9 cellular contexts compared by ENCODE assay signal in genomic region chr19:18660051-18660910, GRCh38. TPM values are rescaled to one million over a fixed set of nuclear protein-coding genes. Genes with fewer than 3 reads are reported as not detected.
DNase-seq lines count a peak whose midpoint lies in the region.
"Had no signal": no experiment of that assay in that cellular context is flagged by ENCODE, and none has a peak within 500 bp of the region (broad histone marks: within the 10 kb centered on the region; RNA-seq: fewer than 3 reads in every experiment).

No MANE protein-coding gene starts in this region.

- DNase-seq in NCI-H460 (ENCODE audit: extremely low read depth, low read depth) = peak; percentile 69
- peak; percentile 67 for DNase-seq in fibroblast of gingiva (ENCODE audit: low read depth)
- DNase-seq in kidney glomerular epithelial cell (lab: John Stamatoyannopoulos, UW) = no peak
- DNase-seq in NOMO-1 (lab: John Stamatoyannopoulos, UW; ENCODE audit: unreplicated experiment in 2 of 2) = no peak
- no peak for DNase-seq in midbrain (lab: John Stamatoyannopoulos, UW)
- DNase-seq: activated CD4-positive, alpha-beta T cell treated with anti-CD3 and anti-CD28 coated beads, Interleukin-2, amount 50 U/mL, for 48 hours; NCI-H1694 treated with DMSO at 0.1 percent for 48 hours; stimulated activated CD4-positive, alpha-beta T cell treated with anti-CD3 and anti-CD28 coated beads, Interleukin-12 subunit alpha, Interleukin-12 subunit beta, amount 100 ng/mL, for 4 hours had no signal

- no peak overlapping the region for H3K4me3 ChIP-seq in skin epidermis

- peak overlapping the region in 18 of 21 experiments; percentile 2 to 84 (median 54) for H3K27ac ChIP-seq in skin epidermis

RNA-seq across cellular contexts. Expression of gene CRTC1, which starts 23.2 kb away (rescaled TPM):
- 2.9 and 3.2 TPM in 2 replicates for total RNA-seq in NCI-H460 (2014; rRNA removed; shearing (Covaris generic))
- polyA plus RNA-seq in NCI-H460 (2014; cell fraction: nucleus; rRNA removed) = 10.4 and 11.4 TPM in 2 replicates

RNA-seq across cellular contexts. Expression of gene KLHL26, which starts 23.5 kb away (rescaled TPM):
- 6.4 and 6.6 TPM in 2 replicates for total RNA-seq in NCI-H460 (2014; rRNA removed; shearing (Covaris generic))
- 5.2 and 8.2 TPM in 2 replicates for polyA plus RNA-seq in NCI-H460 (2014; cell fraction: nucleus; rRNA removed)

RNA-seq across cellular contexts. Expression of gene TMEM59L, which starts 47.6 kb away (rescaled TPM):
- total RNA-seq in NCI-H460 (2014; rRNA removed; shearing (Covaris generic)) = 3.9 and 7.7 TPM in 2 replicates
- polyA plus RNA-seq in NCI-H460 (2014; cell fraction: nucleus; rRNA removed) = 5.2 and 8.5 TPM in 2 replicates

RNA-seq across cellular contexts. Expression of gene CRLF1, which starts 53.7 kb away (rescaled TPM):
- total RNA-seq in NCI-H460 (2014; rRNA removed; shearing (Covaris generic)) = 91.3 and 109 TPM in 2 replicates
- 76.3 and 105 TPM in 2 replicates for polyA plus RNA-seq in NCI-H460 (2014; cell fraction: nucleus; rRNA removed)

Comparison
In these comparisons a context has a peak if more than half of its experiments do, and no peak if none do; other contexts are left out.
1. DNase-seq: peak in NCI-H460 (single experiment) and fibroblast of gingiva (single experiment); none in kidney glomerular epithelial cell (single experiment), NOMO-1 (0 of 2) and midbrain (single experiment).